23 cellular contexts compared by ENCODE assay signal in genomic region chr7:47371317-47371716, GRCh38.
DNase-seq lines count a peak whose midpoint lies in the region; ATAC-seq and TF ChIP-seq lines count a peak whose summit lies in the region.
"Had no signal": no experiment of that assay in that cellular context is flagged by ENCODE, and none has a peak within 500 bp of the region (broad histone marks: within the 10 kb centered on the region; RNA-seq: fewer than 3 reads in every experiment).

No MANE protein-coding gene starts in this region.

- H2BK12ac ChIP-seq in H9 (ENCODE audit: insufficient read length, low read depth, low read length), result no peak overlapping the region

- H4K91ac ChIP-seq in H9 (ENCODE audit: insufficient read length, low read depth, low read length), result no peak overlapping the region

- no peak overlapping the region for H2BK5ac ChIP-seq in H9 (ENCODE audit: insufficient read length, low read length)

- H3K4ac ChIP-seq in H9 (ENCODE audit: low read depth, low read length), result no peak overlapping the region

- no peak overlapping the region for H2AK5ac ChIP-seq in H9 (ENCODE audit: insufficient read length, low read length)

- H3K4me3 ChIP-seq in LNCaP clone FGC (ENCODE audit: low read depth, low read length), result no peak overlapping the region; the same call in 1 of the 2 replicates
- H3K4me3 ChIP-seq in colonic mucosa, result no peak overlapping the region
- no peak overlapping the region for H3K4me3 ChIP-seq in parathyroid adenoma (ENCODE audit: low read depth, low read length)
- no peak overlapping the region for H3K4me3 ChIP-seq in osteoblast (ENCODE audit: insufficient read depth, low read length)
- H3K4me3 ChIP-seq: coronary artery had no signal

- H2BK20ac ChIP-seq in H9 (ENCODE audit: low read depth, low read length, poor library complexity, severe bottlenecking), result no peak overlapping the region

- H2AFZ ChIP-seq in parathyroid adenoma (no peak overlapping the region), H9 (ENCODE audit: low read length) (no peak overlapping the region), osteoblast (ENCODE audit: low read length) (no peak overlapping the region)

- H3K79me2 ChIP-seq in parathyroid adenoma, result peaks cover 14% of the 10 kb centered on the region
- H3K79me2 ChIP-seq in H9 (ENCODE audit: insufficient read depth, low read length), result no peaks in the 10 kb centered on the region
- H3K79me2 ChIP-seq in osteoblast (ENCODE audit: insufficient read depth, low read length), result peaks cover 2% of the 10 kb centered on the region

- H3K9me3 ChIP-seq in colonic mucosa (no peaks in the 10 kb centered on the region), parathyroid adenoma (ENCODE audit: control insufficient read depth, low read length) (no peaks in the 10 kb centered on the region), H9 (ENCODE audit: control insufficient read depth, low read depth, low read length) (no peaks in the 10 kb centered on the region), osteoblast (ENCODE audit: low read depth, low read length) (no peaks in the 10 kb centered on the region)
- H3K9me3 ChIP-seq: Caco-2, neutrophil had no signal

- H3K36me3 ChIP-seq in colonic mucosa (peaks cover 9% of the 10 kb centered on the region), parathyroid adenoma (ENCODE audit: control insufficient read depth, insufficient read depth, low read length) (no peaks in the 10 kb centered on the region), osteoblast (ENCODE audit: insufficient read depth, low read length) (peaks cover 18% of the 10 kb centered on the region)
- H3K36me3 ChIP-seq: neutrophil had no signal

- H4K5ac ChIP-seq in H9 (ENCODE audit: insufficient read length, low read depth, low read length), result no peak overlapping the region

- H4K20me1 ChIP-seq in H9 (ENCODE audit: control insufficient read depth, insufficient read depth, insufficient read length) (no peaks in the 10 kb centered on the region), osteoblast (ENCODE audit: insufficient read depth, low read length) (peaks cover 96% of the 10 kb centered on the region)

- H3K56ac ChIP-seq in H9 (ENCODE audit: insufficient read length, low read depth, low read length), result no peak overlapping the region

- no peak overlapping the region for H2BK15ac ChIP-seq in H9 (ENCODE audit: low read depth, low read length)

- no peak overlapping the region for H4K8ac ChIP-seq in H9 (replicated peaks; ENCODE audit: insufficient read length, low read depth, low read length)

- H3K4me3 Mint-ChIP-seq in H9, result no peak overlapping the region
- H3K4me3 Mint-ChIP-seq: activated naive CD8-positive, alpha-beta T cell; immature natural killer cell; stimulated activated memory B cell treated with anti-CD40 and anti-IgM and Interleukin-4, amounts not matched to agents 10 μg/mL and 1 μg/mL and 100 μg/mL, for 72 hours had no signal

- no peaks in the 10 kb centered on the region for H3K23me2 ChIP-seq in H9 (ENCODE audit: insufficient read length, low read depth, low read length, poor library complexity, severe bottlenecking)

- H3K18ac ChIP-seq in H9 (ENCODE audit: insufficient read length, low read depth, low read length), result no peak overlapping the region

- no CpG with 5 or more reads among the region's 1 CpG for WGBS in H9 (ENCODE audit: extremely low coverage, insufficient read length, low lambda C conversion rate)

- H3T11ph ChIP-seq in H9 (ENCODE audit: low read length), result no peak overlapping the region

- H3K9ac ChIP-seq in colonic mucosa (ENCODE audit: low read depth in 2 of 2, low read length in 2 of 2) (peak overlapping the region in 1 of 2 donors; percentile 15), parathyroid adenoma (no peak overlapping the region), H9 (ENCODE audit: extremely low read depth, insufficient read length, low read length) (no peak overlapping the region)

- H3K27ac ChIP-seq in colonic mucosa, result peak overlapping the region; percentile 73
- no peak overlapping the region for H3K27ac ChIP-seq in parathyroid adenoma
- no peak overlapping the region for H3K27ac ChIP-seq in H9 (ENCODE audit: insufficient read length, low read depth, low read length)
- no peak overlapping the region for H3K27ac ChIP-seq in osteoblast (ENCODE audit: low read depth, low read length)
- H3K27ac ChIP-seq: 22Rv1, coronary artery, neutrophil had no signal

- no peak overlapping the region for H2BK120ac ChIP-seq in H9 (ENCODE audit: low read depth, low read length, poor library complexity, severe bottlenecking)

- DNase-seq in DMS153 treated with DMSO at 0.1 percent for 48 hours (lab: John Stamatoyannopoulos, UW; ENCODE audit: unreplicated experiment) (peak; percentile 54), DMS153 (lab: John Stamatoyannopoulos, UW) (no peak), LNCaP clone FGC (ENCODE audit: low read depth) (peak; percentile 19), colonic mucosa (no peak), H9 (no peak), omental fat pad (ENCODE audit: low spot score) (no peak), osteoblast (ENCODE audit: insufficient read length, low spot score, missing footprints) (no peak)
- DNase-seq: activated CD4-positive, alpha-beta T cell treated with anti-CD3 and anti-CD28 coated beads for 48 hours; activated effector memory CD4-positive, alpha-beta T cell treated with anti-CD3 and anti-CD28 coated beads, Interleukin-2, amount 50 U/mL, for 16 hours; Caco-2; DND-41; effector CD8-positive, alpha-beta T cell; GF-D8; immature natural killer cell; Karpas-422; T-helper 9 cell had no signal

- intact Hi-C loops in colonic mucosa (cut with DNase I), result no loop called here

- no peak overlapping the region for H3K27ac Mint-ChIP-seq in H9
- H3K27ac Mint-ChIP-seq: activated naive CD8-positive, alpha-beta T cell; immature natural killer cell; stimulated activated memory B cell treated with anti-CD40 and anti-IgM and Interleukin-4, amounts not matched to agents 10 μg/mL and 1 μg/mL and 100 μg/mL, for 72 hours had no signal

- H3K27me3 ChIP-seq in colonic mucosa, result no peaks in the 10 kb centered on the region
- no peaks in the 10 kb centered on the region for H3K27me3 ChIP-seq in parathyroid adenoma (ENCODE audit: control insufficient read depth, insufficient read depth, low read length)
- no peaks in the 10 kb centered on the region for H3K27me3 ChIP-seq in H9 (ENCODE audit: insufficient read depth, low read length)
- H3K27me3 ChIP-seq in osteoblast (ENCODE audit: insufficient read depth, low read length), result no peaks in the 10 kb centered on the region
- H3K27me3 ChIP-seq: neutrophil had no signal

- peaks cover 3 to 14% (median 7%) of the 10 kb centered on the region in 3 experiments; a peak in 5 of 7 replicates for H3K36me3 Mint-ChIP-seq in H9 (ENCODE audit: insufficient read depth in 1 of 3, low read depth in 3 of 3)
- H3K36me3 Mint-ChIP-seq: activated naive CD8-positive, alpha-beta T cell; immature natural killer cell had no signal

- peaks cover 8% of the 10 kb centered on the region for H3K4me1 ChIP-seq in colonic mucosa
- H3K4me1 ChIP-seq in parathyroid adenoma, result peaks cover 19% of the 10 kb centered on the region
- H3K4me1 ChIP-seq in H9 (ENCODE audit: insufficient read depth, low read length), result peaks cover 2% of the 10 kb centered on the region; the same call in 1 of the 2 replicates
- H3K4me1 ChIP-seq in osteoblast (ENCODE audit: insufficient read depth, low read length), result peaks cover 22% of the 10 kb centered on the region
- H3K4me1 ChIP-seq: Caco-2 had no signal

- H3K4me2 ChIP-seq in parathyroid adenoma (ENCODE audit: low read length) (peak overlapping the region; percentile 13), H9 (ENCODE audit: insufficient read depth, insufficient read length, low read length) (no peak overlapping the region), osteoblast (ENCODE audit: insufficient read depth, low read length) (no peak overlapping the region)

- TF ChIP-seq CTCF in LNCaP clone FGC (IDR thresholded peaks at IDR 0.05; ENCODE audit: control insufficient read depth, extremely low read depth, insufficient read depth), result no peak
- TF ChIP-seq CTCF in colonic mucosa (IDR thresholded peaks at IDR 0.05), result no peak
- no peak for TF ChIP-seq CTCF in parathyroid adenoma (IDR thresholded peaks at IDR 0.05)
- no peak for TF ChIP-seq CTCF in H9 (conservative IDR thresholded peaks at IDR 0.05)
- no peak for TF ChIP-seq CTCF in omental fat pad (IDR thresholded peaks at IDR 0.05)
- no peak for TF ChIP-seq CTCF in osteoblast (IDR thresholded peaks at IDR 0.05; ENCODE audit: extremely low read depth, low read depth, low read length)

- ATAC-seq in omental fat pad (ENCODE audit: low FRiP score), result no peak
- ATAC-seq: HepG2; stimulated activated memory B cell treated with anti-CD40 and anti-IgM and Interleukin-4, amounts not matched to agents 10 μg/mL and 1 μg/mL and 100 μg/mL, for 72 hours had no signal

- H3K79me1 ChIP-seq in H9 (ENCODE audit: insufficient read depth, low read depth, low read length, poor library complexity, severe bottlenecking), result no peaks in the 10 kb centered on the region

- peaks cover 15 to 21% of the 10 kb centered on the region in 2 experiments for H3K4me1 Mint-ChIP-seq in H9
- H3K4me1 Mint-ChIP-seq: immature natural killer cell; stimulated activated memory B cell treated with anti-CD40 and anti-IgM and Interleukin-4, amounts not matched to agents 10 μg/mL and 1 μg/mL and 100 μg/mL, for 72 hours had no signal

- H3K27me3 Mint-ChIP-seq in H9 (ENCODE audit: low read depth), result no peaks in the 10 kb centered on the region; the same call in 1 of the 2 replicates
- H3K27me3 Mint-ChIP-seq: stimulated activated memory B cell treated with anti-CD40 and anti-IgM and Interleukin-4, amounts not matched to agents 10 μg/mL and 1 μg/mL and 100 μg/mL, for 72 hours had no signal

- no peak overlapping the region for H3K14ac ChIP-seq in H9 (ENCODE audit: insufficient read depth, low read length)

- H3K9me3 Mint-ChIP-seq in H9, result no peaks in the 10 kb centered on the region
- H3K9me3 Mint-ChIP-seq: stimulated activated memory B cell treated with anti-CD40 and anti-IgM and Interleukin-4, amounts not matched to agents 10 μg/mL and 1 μg/mL and 100 μg/mL, for 72 hours had no signal

- H3K23ac ChIP-seq in H9 (ENCODE audit: insufficient read length, low read depth, low read length), result no peak overlapping the region

Comparison
In these comparisons a context has a peak if more than half of its experiments do, and no peak if none do; other contexts are left out.
1. DNase-seq: peak in DMS153 treated with DMSO at 0.1 percent for 48 hours (single experiment) and LNCaP clone FGC (single experiment); none in DMS153 (single experiment), colonic mucosa (single experiment), H9 (single experiment), omental fat pad (single experiment) and osteoblast (single experiment).